In the genomic region with DNA sequence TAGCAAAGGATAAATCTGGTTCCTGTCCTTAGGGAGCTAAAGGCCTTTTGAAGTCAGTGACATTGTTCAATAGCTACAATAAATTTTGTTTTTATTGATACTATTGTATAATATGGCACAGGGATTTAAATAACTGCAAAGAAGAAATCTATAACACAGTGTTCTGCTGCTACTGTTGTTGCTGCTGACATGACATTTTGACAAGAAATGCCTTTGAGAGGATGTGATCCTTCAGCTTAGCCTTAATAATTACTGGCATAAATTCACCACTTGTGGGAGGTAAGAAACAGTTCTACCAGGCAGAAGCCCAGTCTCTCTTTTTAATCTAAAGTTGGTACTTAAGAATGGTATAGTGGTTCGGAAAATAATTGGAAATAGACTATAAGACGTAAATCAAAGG, we compare ENCODE assay signal across 1 cellular context.
TF ChIP-seq lines count a peak whose summit lies in the region.

No MANE protein-coding gene starts in this region.

TF ChIP-seq in HepG2, 621 proteins besides CTCF, POLR2A, EP300 and RAD21 (continued from another document):
- no peak for TF ChIP-seq ZNF704 (CRISPR knock-in tag; IDR thresholded peaks at IDR 0.05; ENCODE audit: borderline replicate concordance)
- TF ChIP-seq MAFF (IDR thresholded peaks at IDR 0.05; ENCODE audit: low read depth, low read length) = peak; percentile 46
- no peak for TF ChIP-seq GATAD2A (CRISPR knock-in tag; IDR thresholded peaks at IDR 0.05)
- TF ChIP-seq SP5 (CRISPR knock-in tag; IDR thresholded peaks at IDR 0.05; ENCODE audit: borderline replicate concordance, low read depth) = no peak
